In genomic region chr3:172675371-172676193, GRCh38 we compare ENCODE assay signal across 8 cellular contexts. TPM values are rescaled to one million over a fixed set of nuclear protein-coding genes. Genes with fewer than 3 reads are reported as not detected.
DNase-seq lines count a peak whose midpoint lies in the region; ATAC-seq and TF ChIP-seq lines count a peak whose summit lies in the region.

No MANE protein-coding gene starts in this region.

- ATAC-seq in psoas muscle = peak in 1 of 4 donors; percentile 43

- H2AFZ ChIP-seq in fibroblast of lung (ENCODE audit: low read length) = no peak overlapping the region

- peaks cover 2% of the 10 kb centered on the region for H3K4me1 Mint-ChIP-seq in activated CD4-positive, alpha-beta memory T cell treated with anti-CD3 and anti-CD28 coated beads for 36 hours (ENCODE audit: low read depth)

- no peak overlapping the region for H3K4me3 Mint-ChIP-seq in activated CD4-positive, alpha-beta memory T cell treated with anti-CD3 and anti-CD28 coated beads for 36 hours

- H3K27ac Mint-ChIP-seq in activated CD4-positive, alpha-beta memory T cell treated with anti-CD3 and anti-CD28 coated beads for 36 hours = no peak overlapping the region

- H3K9ac ChIP-seq in SK-N-MC (ENCODE audit: insufficient read length) = no peak overlapping the region
- no peak overlapping the region for H3K9ac ChIP-seq in fibroblast of lung (ENCODE audit: insufficient read depth, low read length)

- no peaks in the 10 kb centered on the region for H3K36me3 Mint-ChIP-seq in activated CD4-positive, alpha-beta memory T cell treated with anti-CD3 and anti-CD28 coated beads for 36 hours

- H3K27ac ChIP-seq in SK-N-MC (no peak overlapping the region), fibroblast of lung (ENCODE audit: insufficient read depth, low read length) (no peak overlapping the region), psoas muscle (no peak overlapping the region)

- H3K79me2 ChIP-seq in fibroblast of lung (ENCODE audit: control insufficient read depth, insufficient read depth, low read length) = peaks cover 70% of the 10 kb centered on the region

- no peaks in the 10 kb centered on the region for H4K20me1 ChIP-seq in fibroblast of lung (ENCODE audit: control insufficient read depth, extremely low read depth, insufficient read depth, low read length)

- no peaks in the 10 kb centered on the region for H3K9me3 ChIP-seq in SK-N-MC (ENCODE audit: low read depth, low read length)
- H3K9me3 ChIP-seq in fibroblast of lung (ENCODE audit: control insufficient read depth, insufficient read depth, low read depth, low read length) = no peaks in the 10 kb centered on the region
- H3K9me3 ChIP-seq in psoas muscle = no peaks in the 10 kb centered on the region

- intact Hi-C loops in psoas muscle (cut with DNase I) = loop anchor here (5.0 to 10.0 kb wide), 2 partner anchors 37 to 79 kb away; partner anchors contain the start of genes ECT2 (in 1 of the 2) and NCEH1 (in 1 of the 2)
- intact Hi-C loops in activated CD4-positive, alpha-beta memory T cell treated with anti-CD3 and anti-CD28 coated beads for 36 hours (cut with micrococcal nuclease) = no loop called here

- H3K27me3 ChIP-seq in fibroblast of lung (ENCODE audit: control insufficient read depth, insufficient read depth, low read length) = no peaks in the 10 kb centered on the region
- H3K27me3 ChIP-seq in psoas muscle (ENCODE audit: insufficient read depth in 3 of 3, low read length in 2 of 3) = no peaks in the 10 kb centered on the region

- 62 to 67% (median 62%) methylated on average over 7 of the region's 7 CpGs for WGBS in psoas muscle, 3 donors

- DNase-seq in NCI-H345 (lab: John Stamatoyannopoulos, UW) (peak; percentile 44), NCI-H345 treated with DMSO at 0.1 percent for 48 hours (lab: John Stamatoyannopoulos, UW; ENCODE audit: unreplicated experiment) (no peak), SK-N-MC (ENCODE audit: low read depth, low spot score) (peak; percentile 32), fibroblast of lung (ENCODE audit: low read depth in 2 of 2) (peak; percentile 41 to 71), psoas muscle (no peak)
- DNase-seq in activated naive CD4-positive, alpha-beta T cell treated with anti-CD3 and anti-CD28 coated beads, Interleukin-2, amount 50 U/mL, for 16 hours = no peak
- DNase-seq in activated CD4-positive, alpha-beta memory T cell treated with anti-CD3 and anti-CD28 coated beads for 36 hours = no peak

- no peaks in the 10 kb centered on the region for H3K36me3 ChIP-seq in SK-N-MC (ENCODE audit: insufficient read depth, low read length)
- H3K36me3 ChIP-seq in fibroblast of lung (ENCODE audit: control insufficient read depth, insufficient read depth, low read length) = no peaks in the 10 kb centered on the region
- H3K36me3 ChIP-seq in psoas muscle (ENCODE audit: insufficient read depth in 1 of 2, low read depth in 1 of 2) = no peaks in the 10 kb centered on the region

- no peaks in the 10 kb centered on the region for H3K9me3 Mint-ChIP-seq in activated CD4-positive, alpha-beta memory T cell treated with anti-CD3 and anti-CD28 coated beads for 36 hours

- no peak overlapping the region for H3K4me3 ChIP-seq in SK-N-MC
- no peak overlapping the region for H3K4me3 ChIP-seq in fibroblast of lung (replicated peaks in 1 of 4; ENCODE audit: control extremely low read depth in 1 of 4, insufficient read depth in 1 of 4, low read depth in 3 of 4, low read length in 4 of 4)
- no peak overlapping the region for H3K4me3 ChIP-seq in psoas muscle

- CTCF ChIA-PET in activated CD4-positive, alpha-beta memory T cell treated with anti-CD3 and anti-CD28 coated beads for 36 hours (lab: Charles Lee) = interaction anchor here (0.6 to 3.7 kb wide), 13 partner anchors 9 to 1019 kb away, joined by 3 to 34 read pairs (median 4); partner anchors contain the start of genes ECT2 and NCEH1

- TF ChIP-seq CTCF in LNCAP (IDR thresholded peaks at IDR 0.05) (peak; percentile 87), fibroblast of lung (conservative IDR thresholded peaks at IDR 0.05 in 1 of 2, IDR thresholded peaks at IDR 0.05 in 1 of 2; ENCODE audit: low read depth in 1 of 2, low read length in 2 of 2) (peak; percentile 54 to 77), psoas muscle (IDR thresholded peaks at IDR 0.05) (peak; percentile 66)

- POLR2A ChIA-PET in activated CD4-positive, alpha-beta memory T cell treated with anti-CD3 and anti-CD28 coated beads for 36 hours (lab: Charles Lee) = no interaction called here

- peaks cover 21% of the 10 kb centered on the region for H3K4me1 ChIP-seq in fibroblast of lung (ENCODE audit: control insufficient read depth, extremely low read depth, insufficient read depth, low read length)
- peaks cover 14% of the 10 kb centered on the region for H3K4me1 ChIP-seq in psoas muscle

- H3K27me3 Mint-ChIP-seq in activated CD4-positive, alpha-beta memory T cell treated with anti-CD3 and anti-CD28 coated beads for 36 hours = no peaks in the 10 kb centered on the region

- no peak overlapping the region for H3K4me2 ChIP-seq in fibroblast of lung (ENCODE audit: extremely low read depth, insufficient read depth, low read length)

RNA-seq across cellular contexts. Expression of gene NCEH1, which starts 35.3 kb away (rescaled TPM):
- total RNA-seq in fibroblast of lung (3.1 and 9.9 TPM in 2 replicates), psoas muscle (10 to 100 TPM in 1 of 4 donors, 1 to 10 TPM in 3; 4.0 to 12.0 (median 7.3) TPM)
- polyA plus RNA-seq in fibroblast of lung (11.4 and 42.4 TPM in 2 replicates), psoas muscle (1 to 10 TPM; 2.6 to 5.1 (median 3.6) TPM)
- polyA plus RNA-seq in fibroblast of lung (2012) = 6.7 and 22.7 TPM in 2 replicates
- polyA minus RNA-seq in fibroblast of lung (ENCODE audit: low replicate concordance) = 5.5 and 21.2 TPM in 2 replicates
- 1 to 10 TPM; 4.6 to 5.2 TPM for total RNA-seq in activated CD4-positive, alpha-beta memory T cell treated with anti-CD3 and anti-CD28 coated beads for 36 hours

Comparison
In these comparisons a context has a peak if more than half of its experiments do, and no peak if none do; other contexts are left out.
1. DNase-seq: peak in NCI-H345 (single experiment), SK-N-MC (single experiment) and fibroblast of lung (2 of 2); none in NCI-H345 treated with DMSO at 0.1 percent for 48 hours (single experiment), psoas muscle (0 of 2), activated naive CD4-positive, alpha-beta T cell treated with anti-CD3 and anti-CD28 coated beads, Interleukin-2, amount 50 U/mL, for 16 hours (single experiment) and activated CD4-positive, alpha-beta memory T cell treated with anti-CD3 and anti-CD28 coated beads for 36 hours (single experiment).
2. Peak in every context shown above with its lines, with median percentiles within 50 percentile points of each other: CTCF ChIP-seq.